ENCODE assay signal across 14 cellular contexts in the genomic region with DNA sequence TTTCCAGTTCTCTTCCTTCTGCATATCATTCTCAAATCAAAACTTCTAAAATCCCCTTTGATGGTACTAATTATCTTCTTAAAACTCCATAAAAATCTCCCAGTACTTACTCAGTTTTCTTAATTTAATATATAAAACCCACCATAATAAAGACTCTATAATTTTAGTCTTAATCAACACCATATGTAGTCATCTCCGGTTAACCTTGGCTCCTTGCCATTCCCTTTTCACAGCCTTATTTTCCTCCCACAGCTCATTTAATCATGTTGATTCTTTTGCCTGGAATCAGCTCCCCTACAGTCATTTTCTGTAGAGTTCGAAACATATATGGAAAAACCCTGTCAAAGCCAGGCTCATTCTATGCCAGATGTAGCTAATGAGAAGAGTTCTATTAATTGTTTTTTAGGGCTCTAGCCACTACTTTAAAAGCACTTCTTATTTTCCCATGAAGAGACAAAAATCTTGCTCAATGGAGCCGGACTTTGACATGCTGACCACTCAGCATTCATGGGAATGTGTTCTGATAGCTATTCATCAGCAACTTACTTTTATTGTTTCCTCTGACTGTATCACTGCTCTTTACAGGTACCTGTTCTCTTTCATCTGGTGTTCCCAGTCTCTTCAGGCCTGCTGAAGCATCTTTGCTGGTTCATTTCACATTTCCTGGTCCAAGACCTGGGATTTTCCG.
DNase-seq lines count a peak whose midpoint lies in the region; FAIRE-seq and TF ChIP-seq lines count a peak whose summit lies in the region.
"Had no signal": no experiment of that assay in that cellular context is flagged by ENCODE, and none has a peak within 500 bp of the region (broad histone marks: within the 10 kb centered on the region; RNA-seq: fewer than 3 reads in every experiment).

No MANE protein-coding gene starts in this region.

- H3K36me3 Mint-ChIP-seq in nephron (ENCODE audit: low read depth) = peaks cover 3% of the 10 kb centered on the region
- H3K36me3 Mint-ChIP-seq in activated T-helper 2 cell treated with anti-CD3 and anti-CD28 coated beads, Interferon-gamma antibody, Interleukin-2, Interleukin-4, amounts not matched to agents 10 μg/mL and 5 μg/mL and 100 μg/mL, durations not matched to agents 14 hours and 24 hours and 36 hours (ENCODE audit: low read depth) = no peaks in the 10 kb centered on the region
- H3K36me3 Mint-ChIP-seq: stimulated activated naive B cell treated with anti-CD40 and anti-IgM and Interleukin-4, amounts not matched to agents 10 μg/mL and 1 μg/mL and 100 μg/mL, for 72 hours had no signal

- H3K27me3 Mint-ChIP-seq in nephron (ENCODE audit: low read depth) = no peaks in the 10 kb centered on the region
- H3K27me3 Mint-ChIP-seq in activated T-helper 2 cell treated with anti-CD3 and anti-CD28 coated beads, Interferon-gamma antibody, Interleukin-2, Interleukin-4, amounts not matched to agents 10 μg/mL and 5 μg/mL and 100 μg/mL, durations not matched to agents 14 hours and 24 hours and 36 hours (ENCODE audit: low read depth) = no peaks in the 10 kb centered on the region
- H3K27me3 Mint-ChIP-seq: activated T-cell treated with anti-CD3 and anti-CD28 coated beads, Interleukin-2, amount 50 U/mL, for 24 hours; stimulated activated naive B cell treated with anti-CD40 and anti-IgM and Interleukin-4, amounts not matched to agents 10 μg/mL and 1 μg/mL and 100 μg/mL, for 72 hours had no signal

- H3K4me3 Mint-ChIP-seq in nephron = no peak overlapping the region
- no peak overlapping the region for H3K4me3 Mint-ChIP-seq in activated T-helper 2 cell treated with anti-CD3 and anti-CD28 coated beads, Interferon-gamma antibody, Interleukin-2, Interleukin-4, amounts not matched to agents 10 μg/mL and 5 μg/mL and 100 μg/mL, durations not matched to agents 14 hours and 24 hours and 36 hours (ENCODE audit: low read depth)
- H3K4me3 Mint-ChIP-seq: activated T-cell treated with anti-CD3 and anti-CD28 coated beads, Interleukin-2, amount 50 U/mL, for 24 hours; stimulated activated naive B cell treated with anti-CD40 and anti-IgM and Interleukin-4, amounts not matched to agents 10 μg/mL and 1 μg/mL and 100 μg/mL, for 72 hours had no signal

- H3K4me1 Mint-ChIP-seq in nephron = peaks cover 27% of the 10 kb centered on the region
- no peaks in the 10 kb centered on the region for H3K4me1 Mint-ChIP-seq in activated T-helper 2 cell treated with anti-CD3 and anti-CD28 coated beads, Interferon-gamma antibody, Interleukin-2, Interleukin-4, amounts not matched to agents 10 μg/mL and 5 μg/mL and 100 μg/mL, durations not matched to agents 14 hours and 24 hours and 36 hours (ENCODE audit: low read depth)
- H3K4me1 Mint-ChIP-seq: stimulated activated naive B cell treated with anti-CD40 and anti-IgM and Interleukin-4, amounts not matched to agents 10 μg/mL and 1 μg/mL and 100 μg/mL, for 72 hours had no signal

- no peak for FAIRE-seq in frontal cortex (lab: Jason Lieb, UNC)

- intact Hi-C loops in activated T-helper 2 cell treated with anti-CD3 and anti-CD28 coated beads, Interferon-gamma antibody, Interleukin-2, Interleukin-4, amounts not matched to agents 10 μg/mL and 5 μg/mL and 100 μg/mL, durations not matched to agents 14 hours and 24 hours and 36 hours (cut with micrococcal nuclease) = no loop called here

- peak; percentile 47 for DNase-seq in DMS153 (lab: John Stamatoyannopoulos, UW)
- DNase-seq in NCI-H1694 (lab: John Stamatoyannopoulos, UW) = peak; percentile 87
- DNase-seq in astrocyte of the spinal cord (ENCODE audit: low read depth, low spot score) = peak; percentile 58
- no peak for DNase-seq in stimulated activated CD4-positive, alpha-beta T cell treated with anti-CD3 and anti-CD28 coated beads, Interleukin-4, amount 100 ng/mL, for 24 hours
- no peak for DNase-seq in frontal cortex (ENCODE audit: low spot score in 2 of 2)
- DNase-seq in SHP77 (lab: John Stamatoyannopoulos, UW) = no peak
- DNase-seq in activated T-helper 2 cell treated with anti-CD3 and anti-CD28 coated beads, Interferon-gamma antibody, Interleukin-2, Interleukin-4, amounts not matched to agents 10 μg/mL and 5 μg/mL and 100 μg/mL, durations not matched to agents 14 hours and 24 hours and 36 hours (ENCODE audit: low spot score) = no peak
- DNase-seq: activated T-cell treated with anti-CD3 and anti-CD28 coated beads, Interleukin-2, amount 50 U/mL, for 24 hours; cerebellar nuclear complex; NCI-H510A; ovary; stimulated activated CD4-positive, alpha-beta T cell treated with anti-CD3 and anti-CD28 coated beads, Interleukin-1b, Interleukin-23, amount 100 ng/mL, for 48 hours; stimulated activated naive B cell treated with anti-CD40 and anti-IgM and Interleukin-4, amounts not matched to agents 10 μg/mL and 1 μg/mL and 100 μg/mL, for 72 hours had no signal

- H3K9me3 Mint-ChIP-seq in nephron = no peaks in the 10 kb centered on the region
- H3K9me3 Mint-ChIP-seq in activated T-helper 2 cell treated with anti-CD3 and anti-CD28 coated beads, Interferon-gamma antibody, Interleukin-2, Interleukin-4, amounts not matched to agents 10 μg/mL and 5 μg/mL and 100 μg/mL, durations not matched to agents 14 hours and 24 hours and 36 hours = no peaks in the 10 kb centered on the region
- H3K9me3 Mint-ChIP-seq: activated T-cell treated with anti-CD3 and anti-CD28 coated beads, Interleukin-2, amount 50 U/mL, for 24 hours; stimulated activated naive B cell treated with anti-CD40 and anti-IgM and Interleukin-4, amounts not matched to agents 10 μg/mL and 1 μg/mL and 100 μg/mL, for 72 hours had no signal

- in situ Hi-C loops in astrocyte of the spinal cord (cut with HindIII; ENCODE audit: low sequenced_read_pairs) = no loop called here

- H3K4me3 ChIP-seq in astrocyte of the spinal cord (ENCODE audit: low read depth, low read length) = no peak overlapping the region
- H3K4me3 ChIP-seq: ovary had no signal

- peak overlapping the region; percentile 46 to 84 (median 49) for H3K27ac Mint-ChIP-seq in nephron
- no peak overlapping the region for H3K27ac Mint-ChIP-seq in activated T-helper 2 cell treated with anti-CD3 and anti-CD28 coated beads, Interferon-gamma antibody, Interleukin-2, Interleukin-4, amounts not matched to agents 10 μg/mL and 5 μg/mL and 100 μg/mL, durations not matched to agents 14 hours and 24 hours and 36 hours
- H3K27ac Mint-ChIP-seq: activated T-cell treated with anti-CD3 and anti-CD28 coated beads, Interleukin-2, amount 50 U/mL, for 24 hours; stimulated activated naive B cell treated with anti-CD40 and anti-IgM and Interleukin-4, amounts not matched to agents 10 μg/mL and 1 μg/mL and 100 μg/mL, for 72 hours had no signal

- TF ChIP-seq CTCF in astrocyte of the spinal cord (IDR thresholded peaks at IDR 0.05; ENCODE audit: low read depth, low read length) (no peak), nephron (IDR thresholded peaks at IDR 0.05; ENCODE audit: unreplicated experiment in 3 of 3) (no peak)

Comparison
In these comparisons a context has a peak if more than half of its experiments do, and no peak if none do; other contexts are left out.
1. DNase-seq: peak in DMS153 (single experiment), NCI-H1694 (single experiment) and astrocyte of the spinal cord (single experiment); none in stimulated activated CD4-positive, alpha-beta T cell treated with anti-CD3 and anti-CD28 coated beads, Interleukin-4, amount 100 ng/mL, for 24 hours (single experiment), frontal cortex (0 of 2), SHP77 (0 of 2) and activated T-helper 2 cell treated with anti-CD3 and anti-CD28 coated beads, Interferon-gamma antibody, Interleukin-2, Interleukin-4, amounts not matched to agents 10 μg/mL and 5 μg/mL and 100 μg/mL, durations not matched to agents 14 hours and 24 hours and 36 hours (single experiment).